ENCODE assay signal across 16 cellular contexts in the genomic region with DNA sequence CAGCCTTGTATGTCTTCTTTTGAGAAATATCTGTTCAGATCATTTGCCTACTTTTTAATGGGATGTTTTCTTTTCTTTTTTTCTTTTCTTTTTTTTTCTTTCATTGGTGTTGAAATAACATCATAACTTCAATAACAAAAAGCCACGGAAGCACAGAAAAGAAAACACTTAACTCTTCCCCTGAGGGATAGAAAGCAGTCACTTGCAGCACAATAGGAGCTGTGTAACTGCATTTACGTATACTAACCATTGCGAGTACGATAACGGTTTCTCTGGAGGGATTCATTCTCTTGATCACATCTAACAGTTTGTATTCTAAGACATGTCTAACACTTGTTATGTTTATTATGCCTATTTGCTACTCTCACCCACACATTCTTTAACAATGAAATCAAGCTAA.
"Had no signal": no experiment of that assay in that cellular context is flagged by ENCODE, and none has a peak within 500 bp of the region (broad histone marks: within the 10 kb centered on the region; RNA-seq: fewer than 3 reads in every experiment).

No MANE protein-coding gene starts in this region.

- H3K9me3 Mint-ChIP-seq: central memory CD8-positive, alpha-beta T cell had no signal

- H3K4me1 Mint-ChIP-seq: central memory CD8-positive, alpha-beta T cell; natural killer cell had no signal

- DNase-seq: erythroblast; gastrocnemius medialis; heart right ventricle; hypothalamus; kidney glomerular epithelial cell; mammary epithelial cell; natural killer cell; occipital lobe; psoas muscle; retina; right lobe of liver; stimulated activated CD4-positive, alpha-beta T cell treated with anti-CD3 and anti-CD28 coated beads, Interleukin-2, amount 100 ng/mL, for 24 hours; stimulated activated CD4-positive, alpha-beta T cell treated with anti-CD3 and anti-CD28 coated beads, Interleukin-4, amount 100 ng/mL, for 4 hours; stimulated activated naive CD4-positive, alpha-beta T cell treated with Interleukin-2 at 50 U/mL for 16 hours had no signal

- H3K36me3 Mint-ChIP-seq: natural killer cell had no signal

- ATAC-seq: gastrocnemius medialis, heart right ventricle, left lobe of liver, natural killer cell, psoas muscle, right lobe of liver had no signal

- H3K27ac Mint-ChIP-seq: natural killer cell had no signal

- H3K4me3 Mint-ChIP-seq: central memory CD8-positive, alpha-beta T cell; natural killer cell had no signal
